ENCODE assay signal across 22 cellular contexts in the genomic region with DNA sequence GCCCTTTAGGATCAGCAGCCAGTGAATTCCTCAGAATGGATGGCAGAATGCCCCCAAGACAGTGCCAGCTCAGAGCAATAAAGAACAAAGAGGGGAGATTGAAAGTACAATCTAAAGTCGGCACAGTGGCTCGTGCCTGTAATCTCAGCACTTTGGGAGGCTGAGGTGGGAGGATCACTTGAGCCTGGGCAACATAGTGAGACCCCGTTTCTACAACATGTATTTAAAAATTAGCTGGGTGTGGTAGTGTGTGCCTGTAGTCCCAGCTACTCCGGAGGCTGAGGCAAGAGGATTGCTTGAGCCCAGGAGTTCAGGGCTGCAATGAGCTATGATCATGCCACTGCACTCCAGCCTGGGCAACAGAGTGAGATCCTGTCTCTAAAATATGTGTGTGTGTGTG. TPM values are rescaled to one million over a fixed set of nuclear protein-coding genes. Genes with fewer than 3 reads are reported as not detected.
"Had no signal": no experiment of that assay in that cellular context is flagged by ENCODE, and none has a peak within 500 bp of the region (broad histone marks: within the 10 kb centered on the region; RNA-seq: fewer than 3 reads in every experiment).

No MANE protein-coding gene starts in this region.

RNA-seq across cellular contexts. Expression of gene PRND, which starts 1.8 kb away (rescaled TPM):
- total RNA-seq: activated B cell treated with CpG ODN at 0.5 μM for 24 hours; activated CD4-positive, alpha-beta memory T cell treated with anti-CD3 and anti-CD28 coated beads for 36 hours; activated CD4-positive, alpha-beta T cell treated with anti-CD3 and anti-CD28 coated beads, Interleukin-2, amount 10 ng/mL, durations not matched to agents 24 days and 14 days; activated CD8-positive, alpha-beta memory T cell treated with anti-CD3 and anti-CD28 coated beads for 36 hours; activated CD8-positive, alpha-beta T cell treated with anti-CD3 and anti-CD28 coated beads for 36 hours; activated naive CD4-positive, alpha-beta T cell treated with anti-CD3 and anti-CD28 coated beads for 36 hours; activated naive CD4-positive, alpha-beta T cell treated with anti-CD3 and anti-CD28 coated beads, Interleukin-2, amount 50 U/mL, for 72 hours; activated naive CD8-positive, alpha-beta T cell treated with anti-CD3 and anti-CD28 coated beads for 36 hours; activated T-cell treated with anti-CD3 and anti-CD28 coated beads, Interleukin-2, amount 50 U/mL, for 4 hours; activated T-cell treated with anti-CD3 and anti-CD28 coated beads, Interleukin-2, amount 50 U/mL, for 72 hours; activated T-helper 1 cell treated with anti-CD3 and anti-CD28 coated beads, Interleukin-12 subunit alpha, Interleukin-12 subunit beta, Interleukin-2, Interleukin-4 antibody, amounts not matched to agents 30 ng/mL and 10 ng/mL and 1 ng/mL, durations not matched to agents 14 hours and 24 hours and 36 hours; activated T-helper 17 cell treated with anti-CD3 and anti-CD28 coated beads, Interleukin-2, amount 50 U/mL, for 72 hours; adrenal gland; astrocyte; body of pancreas; bronchial epithelial cell; T-cell; T-helper 1 cell treated with Interleukin-12 subunit alpha and Interleukin-12 subunit beta and Interleukin-4 antibody, amounts not matched to agents 30 ng/mL and 1 ng/mL, for 36 hours; T-helper 17 cell; T-helper 2 cell treated with Interferon-gamma antibody and Interleukin-4, amounts not matched to agents 100 ng/mL and 5 ng/mL, for 36 hours had no signal
- polyA plus RNA-seq: adrenal gland, aorta, cardiac muscle cell had no signal
